In the genomic region with DNA sequence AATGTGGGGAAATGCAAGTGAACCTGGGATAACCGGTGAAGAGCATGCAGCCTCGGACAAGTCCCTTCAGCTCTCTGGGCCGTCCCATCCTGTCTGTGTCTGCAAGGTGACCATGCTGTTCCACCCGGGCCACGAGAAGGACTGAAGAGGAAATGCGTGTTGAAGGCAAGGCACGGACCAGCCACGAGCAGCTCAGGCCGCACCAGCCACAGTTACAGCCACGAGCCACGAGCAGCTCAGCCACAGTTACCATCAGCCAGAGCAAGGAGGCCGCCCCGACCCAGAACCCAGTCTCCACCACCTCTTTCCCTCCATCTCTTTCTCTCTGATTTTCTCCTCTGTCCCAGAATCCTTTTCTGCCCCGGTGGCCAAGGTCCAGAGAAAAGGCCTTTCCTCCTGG, we compare ENCODE assay signal across 21 cellular contexts. TPM values are rescaled to one million over a fixed set of nuclear protein-coding genes. Genes with fewer than 3 reads are reported as not detected.
DNase-seq lines count a peak whose midpoint lies in the region; ATAC-seq and TF ChIP-seq lines count a peak whose summit lies in the region.
"Had no signal": no experiment of that assay in that cellular context is flagged by ENCODE, and none has a peak within 500 bp of the region (broad histone marks: within the 10 kb centered on the region; RNA-seq: fewer than 3 reads in every experiment).

No MANE protein-coding gene starts in this region.

- H3K9me3 ChIP-seq in neuronal stem cell (replicated peaks in 1 of 2; ENCODE audit: control insufficient read depth in 2 of 2, insufficient read depth in 1 of 2, low read depth in 1 of 2, low read length in 2 of 2), result peaks cover 0 to 4% of the 10 kb centered on the region in 2 donors
- H3K9me3 ChIP-seq: A549; BE2C; BLaER1 treated with 17β-estradiol and CSF1 and Interleukin-3, amounts not matched to agents 10 nM and 100 nM had no signal

- H3K4ac ChIP-seq in neuronal stem cell (ENCODE audit: low read length), result no peak overlapping the region

- H2BK12ac ChIP-seq in neuronal stem cell (ENCODE audit: low read length), result no peak overlapping the region

- peak overlapping the region; percentile 26 for H2AK5ac ChIP-seq in neuronal stem cell (ENCODE audit: low read depth, low read length)

- peaks cover 0 to 9% (median 0%) of the 10 kb centered on the region in 3 experiments for H3K27me3 ChIP-seq in neuronal stem cell (ENCODE audit: control insufficient read depth in 3 of 3, insufficient read depth in 3 of 3, low read depth in 1 of 3, low read length in 3 of 3)

- no peak overlapping the region for H2BK5ac ChIP-seq in neuronal stem cell (ENCODE audit: low read length)

- intact Hi-C loops in Right ventricle myocardium superior (cut with DNase I), result no loop called here
- intact Hi-C loops in cardiac septum (cut with DNase I), result no loop called here

- no peak overlapping the region for H3K27ac ChIP-seq in neuronal stem cell (replicated peaks; ENCODE audit: low read length)
- H3K27ac ChIP-seq: A549; BLaER1 treated with 17β-estradiol and CSF1 and Interleukin-3, amounts not matched to agents 10 nM and 100 nM had no signal

- H3K27me3 Mint-ChIP-seq in glutamatergic neuron (ENCODE audit: unreplicated experiment), result peaks cover 8% of the 10 kb centered on the region
- H3K27me3 Mint-ChIP-seq in natural killer cell treated with Interleukin-12 subunit alpha and Interleukin-12 subunit beta and Interleukin-15 and Interleukin-18, amount 100 ng/mL, for 72 hours, result peaks cover under 1 to 4% of the 10 kb centered on the region in 2 donors

- no peaks in the 10 kb centered on the region for H3K36me3 Mint-ChIP-seq in glutamatergic neuron (ENCODE audit: unreplicated experiment)
- no peaks in the 10 kb centered on the region for H3K36me3 Mint-ChIP-seq in natural killer cell treated with Interleukin-12 subunit alpha and Interleukin-12 subunit beta and Interleukin-15 and Interleukin-18, amount 100 ng/mL, for 72 hours
- H3K36me3 Mint-ChIP-seq: CD14-positive monocyte; CD8-positive, alpha-beta memory T cell had no signal

- no CpG with 5 or more reads among the region's 14 CpGs for WGBS in neuronal stem cell (ENCODE audit: extremely low coverage in 2 of 2, insufficient read length in 2 of 2, insufficient replicate concordance in 1 of 2), 2 donors

- no peak for ATAC-seq in Right ventricle myocardium superior (ENCODE audit: poor library complexity)
- ATAC-seq in natural killer cell treated with Interleukin-12 subunit alpha and Interleukin-12 subunit beta and Interleukin-15 and Interleukin-18, amount 100 ng/mL, for 72 hours, result no peak
- ATAC-seq: A549 had no signal

- no peak overlapping the region for H2BK15ac ChIP-seq in neuronal stem cell (ENCODE audit: low read length)

- H3K27ac Mint-ChIP-seq in glutamatergic neuron (ENCODE audit: unreplicated experiment), result no peak overlapping the region
- H3K27ac Mint-ChIP-seq in natural killer cell treated with Interleukin-12 subunit alpha and Interleukin-12 subunit beta and Interleukin-15 and Interleukin-18, amount 100 ng/mL, for 72 hours, result no peak overlapping the region
- H3K27ac Mint-ChIP-seq: CD14-positive monocyte; CD4-positive, alpha-beta T cell; CD8-positive, alpha-beta memory T cell had no signal

- TF ChIP-seq CTCF in glutamatergic neuron (IDR thresholded peaks at IDR 0.05; ENCODE audit: partially characterized antibody, unreplicated experiment), result no peak

- peaks cover 3% of the 10 kb centered on the region for H3K9me3 Mint-ChIP-seq in glutamatergic neuron (ENCODE audit: unreplicated experiment)
- H3K9me3 Mint-ChIP-seq in natural killer cell treated with Interleukin-12 subunit alpha and Interleukin-12 subunit beta and Interleukin-15 and Interleukin-18, amount 100 ng/mL, for 72 hours, result no peaks in the 10 kb centered on the region
- H3K9me3 Mint-ChIP-seq: CD4-positive, alpha-beta T cell; CD8-positive, alpha-beta memory T cell had no signal

- H3K4me2 ChIP-seq in neuronal stem cell (ENCODE audit: insufficient read depth, low read length, poor library complexity, severe bottlenecking), result no peak overlapping the region
- H3K4me2 ChIP-seq: A549; BLaER1 treated with 17β-estradiol and CSF1 and Interleukin-3, amounts not matched to agents 10 nM and 100 nM had no signal

- no peak overlapping the region for H4K91ac ChIP-seq in neuronal stem cell (ENCODE audit: low read depth, low read length, poor library complexity)

- DNase-seq in Right ventricle myocardium superior (peak; percentile 18), cardiac septum (ENCODE audit: low spot score) (no peak), glutamatergic neuron (peak; percentile 5), neuronal stem cell (ENCODE audit: low spot score) (no peak), DMS53 treated with DMSO at 0.1 percent for 48 hours (lab: John Stamatoyannopoulos, UW; ENCODE audit: unreplicated experiment) (no peak)
- DNase-seq in natural killer cell treated with Interleukin-12 subunit alpha and Interleukin-12 subunit beta and Interleukin-15 and Interleukin-18, amount 100 ng/mL, for 72 hours (ENCODE audit: low spot score), result no peak
- DNase-seq: 8988T; ACHN; AML-193; BE2C; CD4-positive, alpha-beta T cell; CD8-positive, alpha-beta memory T cell; DMS 273 treated with DMSO at 0.1 percent for 48 hours; DMS79 treated with DMSO at 0.1 percent for 48 hours; GF-D8; GOT3; H7; HCEC 1CT had no signal

- H3K14ac ChIP-seq in neuronal stem cell (ENCODE audit: low read length), result peak overlapping the region; percentile 12

- H3K4me1 Mint-ChIP-seq in glutamatergic neuron (ENCODE audit: low read depth, unreplicated experiment), result peaks cover 13% of the 10 kb centered on the region
- H3K4me1 Mint-ChIP-seq in natural killer cell treated with Interleukin-12 subunit alpha and Interleukin-12 subunit beta and Interleukin-15 and Interleukin-18, amount 100 ng/mL, for 72 hours (ENCODE audit: low read depth in 2 of 2), result peaks cover 1 to 2% of the 10 kb centered on the region in 2 donors
- H3K4me1 Mint-ChIP-seq: CD14-positive monocyte had no signal

- no peak overlapping the region for H3K4me3 Mint-ChIP-seq in glutamatergic neuron (ENCODE audit: unreplicated experiment)
- no peak overlapping the region for H3K4me3 Mint-ChIP-seq in natural killer cell treated with Interleukin-12 subunit alpha and Interleukin-12 subunit beta and Interleukin-15 and Interleukin-18, amount 100 ng/mL, for 72 hours
- H3K4me3 Mint-ChIP-seq: CD14-positive monocyte; CD4-positive, alpha-beta T cell; CD8-positive, alpha-beta memory T cell had no signal

- H3K79me1 ChIP-seq in neuronal stem cell (ENCODE audit: low read depth, low read length), result no peaks in the 10 kb centered on the region

- H3K23ac ChIP-seq in neuronal stem cell (ENCODE audit: low read depth, low read length, poor library complexity), result peak overlapping the region; percentile 48

- H3K4me3 ChIP-seq in neuronal stem cell (ENCODE audit: low read length in 2 of 2), result no peak overlapping the region
- H3K4me3 ChIP-seq: A549; BLaER1 treated with 17β-estradiol and CSF1 and Interleukin-3, amounts not matched to agents 10 nM and 100 nM had no signal

- H3K36me3 ChIP-seq in neuronal stem cell (replicated peaks in 1 of 2; ENCODE audit: control insufficient read depth in 2 of 2, insufficient read depth in 2 of 2, low read length in 2 of 2), result no peaks in the 10 kb centered on the region
- H3K36me3 ChIP-seq: BE2C; BLaER1 treated with 17β-estradiol and CSF1 and Interleukin-3, amounts not matched to agents 10 nM and 100 nM had no signal

- H3K9ac ChIP-seq in neuronal stem cell (ENCODE audit: low read depth, low read length, poor library complexity), result no peak overlapping the region
- H3K9ac ChIP-seq: BLaER1 treated with 17β-estradiol and CSF1 and Interleukin-3, amounts not matched to agents 10 nM and 100 nM had no signal

- peak overlapping the region; percentile 3 for H3K18ac ChIP-seq in neuronal stem cell (ENCODE audit: low read length)

- H2BK120ac ChIP-seq in neuronal stem cell (ENCODE audit: low read depth, low read length), result no peak overlapping the region

- H4K8ac ChIP-seq in neuronal stem cell (ENCODE audit: low read depth, low read length), result no peak overlapping the region

- peaks cover 6 to 7% of the 10 kb centered on the region in 2 donors for H3K4me1 ChIP-seq in neuronal stem cell (ENCODE audit: control insufficient read depth in 2 of 2, insufficient read depth in 1 of 2, low read depth in 1 of 2, low read length in 2 of 2)
- H3K4me1 ChIP-seq: A549, BE2C had no signal

- H2AFZ ChIP-seq in neuronal stem cell (ENCODE audit: low read length), result no peak overlapping the region

RNA-seq across cellular contexts. Expression of gene GALNT9, which starts 18.8 kb away (rescaled TPM):
- total RNA-seq in Right ventricle myocardium superior, result not detected
- total RNA-seq in cardiac septum, result not detected
- total RNA-seq in glutamatergic neuron (ENCODE audit: unreplicated experiment), result 13.7 TPM
- 0.13 TPM for polyA plus RNA-seq in neuronal stem cell (2013, experiment 1 of 2)
- polyA plus RNA-seq in neuronal stem cell (2013, experiment 2 of 2), result 0.14 TPM
- not detected for total RNA-seq in natural killer cell treated with Interleukin-12 subunit alpha and Interleukin-12 subunit beta and Interleukin-15 and Interleukin-18, amount 100 ng/mL, for 72 hours
- total RNA-seq: CD4-positive, alpha-beta T cell had no signal
- polyA plus RNA-seq: CD14-positive monocyte; CD8-positive, alpha-beta memory T cell had no signal

Comparison
In these comparisons a context has a peak if more than half of its experiments do, and no peak if none do; other contexts are left out.
1. DNase-seq: peak in Right ventricle myocardium superior (single experiment) and glutamatergic neuron (single experiment); none in cardiac septum (single experiment), neuronal stem cell (single experiment), DMS53 treated with DMSO at 0.1 percent for 48 hours (single experiment) and natural killer cell treated with Interleukin-12 subunit alpha and Interleukin-12 subunit beta and Interleukin-15 and Interleukin-18, amount 100 ng/mL, for 72 hours (single experiment).
2. RNA of gene GALNT9, which starts 18.8 kb away (total RNA-seq): 13.7 TPM in glutamatergic neuron (single experiment); not detected in Right ventricle myocardium superior (single experiment), not detected in cardiac septum (single experiment) and not detected in natural killer cell treated with Interleukin-12 subunit alpha and Interleukin-12 subunit beta and Interleukin-15 and Interleukin-18, amount 100 ng/mL, for 72 hours; every median in the first group is over 10 times any median in the second.